8 cellular contexts compared by ENCODE assay signal in genomic region chr16:27269300-27270150, GRCh38. TPM values are rescaled to one million over a fixed set of nuclear protein-coding genes. Genes with fewer than 3 reads are reported as not detected.
DNase-seq lines count a peak whose midpoint lies in the region; ATAC-seq and TF ChIP-seq lines count a peak whose summit lies in the region.

No MANE protein-coding gene starts in this region.

- H3K4me1 ChIP-seq in HAP-1 (peaks cover 3% of the 10 kb centered on the region; the same call in 1 of the 2 replicates), foreskin keratinocyte (peaks cover 3% of the 10 kb centered on the region), smooth muscle cell (ENCODE audit: low read depth) (peaks cover 7% of the 10 kb centered on the region)

- H3F3A ChIP-seq in smooth muscle cell (ENCODE audit: low read depth), result no peaks in the 10 kb centered on the region

- H3K27me3 ChIP-seq in HAP-1 (ENCODE audit: low read depth) (no peaks in the 10 kb centered on the region), foreskin keratinocyte (no peaks in the 10 kb centered on the region), smooth muscle cell (ENCODE audit: low read depth) (no peaks in the 10 kb centered on the region)

- TF ChIP-seq CTCF in WI38 (IDR thresholded peaks at IDR 0.05; ENCODE audit: low read depth, low read length) (no peak), foreskin keratinocyte (conservative IDR thresholded peaks at IDR 0.05) (no peak), smooth muscle cell (IDR thresholded peaks at IDR 0.05; ENCODE audit: borderline replicate concordance, insufficient read depth, poor library complexity, severe bottlenecking) (no peak)

- H3K79me2 ChIP-seq in smooth muscle cell (ENCODE audit: low read depth), result no peaks in the 10 kb centered on the region

- H3K9me3 ChIP-seq in HAP-1 (no peaks in the 10 kb centered on the region), smooth muscle cell (replicated peaks; ENCODE audit: low read depth) (no peaks in the 10 kb centered on the region)

- H3K4me3 ChIP-seq in HAP-1 (peak overlapping the region; percentile 87), WI38 (ENCODE audit: low read depth, low read length) (peak overlapping the region; percentile 73), smooth muscle cell (peak overlapping the region; percentile 69)

- H3K9ac ChIP-seq in smooth muscle cell (ENCODE audit: low read depth), result no peak overlapping the region

- in situ Hi-C loops in HAP-1 (cut with MboI; ENCODE audit: low sequenced_read_pairs), result no loop called here

- no peaks in the 10 kb centered on the region for H4K20me1 ChIP-seq in smooth muscle cell (ENCODE audit: low read depth)

- H3K27ac ChIP-seq in foreskin keratinocyte (peak overlapping the region; percentile 84), smooth muscle cell (ENCODE audit: low read depth) (no peak overlapping the region)

- peak overlapping the region; percentile 87 for H3K4me2 ChIP-seq in smooth muscle cell

- 94% methylated on average over 9 of the region's 9 CpGs for WGBS in smooth muscle cell (ENCODE audit: low lambda C conversion rate)

- peak overlapping the region; percentile 77 for H2AFZ ChIP-seq in smooth muscle cell (ENCODE audit: low read depth)

- H3K36me3 ChIP-seq in HAP-1 (replicated peaks) (no peaks in the 10 kb centered on the region; the same call in 1 of the 2 replicates), smooth muscle cell (ENCODE audit: low read depth) (no peaks in the 10 kb centered on the region)

- DNase-seq in HAP-1 (ENCODE audit: low spot score in 2 of 2) (no peak), foreskin keratinocyte (no peak), smooth muscle cell (lab: John Stamatoyannopoulos, UW; ENCODE audit: unreplicated experiment) (no peak), HUDEP-2 (lab: John Stamatoyannopoulos, UW; ENCODE audit: unreplicated experiment in 76 of 76) (no peak), NCI-H82 treated with DMSO at 0.1 percent for 48 hours (lab: John Stamatoyannopoulos, UW; ENCODE audit: unreplicated experiment) (no peak)
- DNase-seq in central memory CD4-positive, alpha-beta T cell, result no peak

- ATAC-seq in foreskin keratinocyte (no peak), HG02588 (IDR thresholded peaks at IDR 0.05; ENCODE audit: unreplicated experiment) (no peak)

RNA-seq across cellular contexts. Expression of gene NSMCE1, which starts 1.0 kb away (rescaled TPM):
- total RNA-seq in foreskin keratinocyte, result 65.4 and 68.7 TPM in 2 replicates
- 88.8 and 91.5 TPM in 2 replicates for polyA plus RNA-seq in foreskin keratinocyte
- total RNA-seq in smooth muscle cell, result 35.7 and 36.9 TPM in 2 replicates
- polyA plus RNA-seq in smooth muscle cell, result 59.1 and 61.2 TPM in 2 replicates

RNA-seq across cellular contexts. Expression of gene IL4R, which starts 44.2 kb away (rescaled TPM):
- total RNA-seq in foreskin keratinocyte, result 78.4 and 83.6 TPM in 2 replicates
- 50.4 and 57.1 TPM in 2 replicates for polyA plus RNA-seq in foreskin keratinocyte
- 13.4 and 17.2 TPM in 2 replicates for total RNA-seq in smooth muscle cell
- 24.0 and 35.3 TPM in 2 replicates for polyA plus RNA-seq in smooth muscle cell
